Comparison of ENCODE assay signal across 28 cellular contexts in genomic region chr10:122255509-122256301, GRCh38. TPM values are rescaled to one million over a fixed set of nuclear protein-coding genes. Genes with fewer than 3 reads are reported as not detected.
"Had no signal": no experiment of that assay in that cellular context is flagged by ENCODE, and none has a peak within 500 bp of the region (broad histone marks: within the 10 kb centered on the region; RNA-seq: fewer than 3 reads in every experiment).

No MANE protein-coding gene starts in this region.

- H3K4me1 ChIP-seq: colonic mucosa, foreskin keratinocyte, lower lobe of right lung, prostate gland, transverse colon, upper lobe of right lung, uterus had no signal

- H3K36me3 ChIP-seq: colonic mucosa, prostate gland, transverse colon, uterus had no signal

- H3K4me1 Mint-ChIP-seq: natural killer cell; neural crest cell; stimulated activated naive B cell treated with anti-CD40 and anti-IgM and Interleukin-4, amounts not matched to agents 10 μg/mL and 1 μg/mL and 100 μg/mL, for 72 hours had no signal

- H3K27ac ChIP-seq: colonic mucosa, foreskin keratinocyte, gastroesophageal sphincter, lower lobe of right lung, prostate gland, skin epidermis, transverse colon, upper lobe of right lung, uterus had no signal

- H3K36me3 Mint-ChIP-seq: natural killer cell; stimulated activated naive B cell treated with anti-CD40 and anti-IgM and Interleukin-4, amounts not matched to agents 10 μg/mL and 1 μg/mL and 100 μg/mL, for 72 hours had no signal

- H3K27me3 ChIP-seq: colonic mucosa, esophagus muscularis mucosa, foreskin keratinocyte, gastroesophageal sphincter, heart right ventricle, transverse colon, upper lobe of right lung, uterus had no signal

- H3K4me3 ChIP-seq: colonic mucosa, esophagus muscularis mucosa, gastroesophageal sphincter, heart right ventricle, lower lobe of right lung, prostate gland, skin epidermis, transverse colon, upper lobe of right lung, uterus had no signal

- H3K27ac Mint-ChIP-seq: dendritic cell treated with granulocyte-macrophage colony-stimulating factor and Interleukin-4, amounts not matched to agents 40 ng/mL and 50 ng/mL, for 4 days; natural killer cell; stimulated activated naive B cell treated with anti-CD40 and anti-IgM and Interleukin-4, amounts not matched to agents 10 μg/mL and 1 μg/mL and 100 μg/mL, for 72 hours; stimulated activated naive CD8-positive, alpha-beta T cell treated with anti-CD3 and anti-CD28 coated beads, Interleukin-15, Interleukin-2, amounts not matched to agents 100 ng/mL and 50 ng/mL, for 24 hours had no signal

- ATAC-seq: foreskin keratinocyte; gastroesophageal sphincter; heart right ventricle; left colon; left ventricle myocardium superior; lower lobe of right lung; natural killer cell; right cardiac atrium; stimulated activated naive B cell treated with anti-CD40 and anti-IgM and Interleukin-4, amounts not matched to agents 10 μg/mL and 1 μg/mL and 100 μg/mL, for 72 hours; upper lobe of right lung had no signal

- H3K9me3 ChIP-seq: colonic mucosa, esophagus muscularis mucosa, gastroesophageal sphincter, heart right ventricle, lower lobe of right lung, prostate gland, transverse colon, upper lobe of right lung, uterus had no signal

- H3K9me3 Mint-ChIP-seq: dendritic cell treated with granulocyte-macrophage colony-stimulating factor and Interleukin-4, amounts not matched to agents 40 ng/mL and 50 ng/mL, for 4 days; natural killer cell; neural crest cell; stimulated activated naive B cell treated with anti-CD40 and anti-IgM and Interleukin-4, amounts not matched to agents 10 μg/mL and 1 μg/mL and 100 μg/mL, for 72 hours; stimulated activated naive CD8-positive, alpha-beta T cell treated with anti-CD3 and anti-CD28 coated beads, Interleukin-15, Interleukin-2, amounts not matched to agents 100 ng/mL and 50 ng/mL, for 24 hours had no signal

- DNase-seq: colonic mucosa; effector CD8-positive, alpha-beta T cell; foreskin keratinocyte; heart right ventricle; hippocampal formation; kidney glomerular epithelial cell; left colon; left ventricle myocardium superior; lower lobe of right lung; natural killer cell; right cardiac atrium; stimulated activated CD4-positive, alpha-beta T cell treated with anti-CD3 and anti-CD28 coated beads, Interleukin-15, amount 100 ng/mL, for 24 hours; stimulated activated CD4-positive, alpha-beta T cell treated with anti-CD3 and anti-CD28 coated beads, Interleukin-2, amount 100 ng/mL, for 48 hours; stimulated activated naive B cell treated with anti-CD40 and anti-IgM and Interleukin-4, amounts not matched to agents 10 μg/mL and 1 μg/mL and 100 μg/mL, for 72 hours; transverse colon; upper lobe of right lung; uterus had no signal

- H3K4me3 Mint-ChIP-seq: dendritic cell treated with granulocyte-macrophage colony-stimulating factor and Interleukin-4, amounts not matched to agents 40 ng/mL and 50 ng/mL, for 4 days; natural killer cell; neural crest cell; stimulated activated naive B cell treated with anti-CD40 and anti-IgM and Interleukin-4, amounts not matched to agents 10 μg/mL and 1 μg/mL and 100 μg/mL, for 72 hours; stimulated activated naive CD8-positive, alpha-beta T cell treated with anti-CD3 and anti-CD28 coated beads, Interleukin-15, Interleukin-2, amounts not matched to agents 100 ng/mL and 50 ng/mL, for 24 hours had no signal

RNA-seq across cellular contexts. Expression of gene BTBD16, which starts 15.4 kb away (rescaled TPM):
- total RNA-seq: endothelial cell of umbilical vein, fibroblast of lung, gastroesophageal sphincter, left ventricle myocardium superior, mononuclear cell, natural killer cell, neural crest cell, osteocyte, transverse colon had no signal
- polyA plus RNA-seq: fibroblast of lung, right cardiac atrium had no signal
